In genomic region chr17:38798614-38799500, GRCh38 we compare ENCODE assay signal across 8 cellular contexts. TPM values are rescaled to one million over a fixed set of nuclear protein-coding genes. Genes with fewer than 3 reads are reported as not detected.
A peak's percentile ranks its signal among the peaks of the same experiment; 100 is the strongest.
DNase-seq lines count a peak whose midpoint lies in the region; ATAC-seq, FAIRE-seq and TF ChIP-seq lines count a peak whose summit lies in the region.

No MANE protein-coding gene starts in this region.

- H3K27me3 Mint-ChIP-seq in activated naive CD8-positive, alpha-beta T cell treated with anti-CD3 and anti-CD28 coated beads for 36 hours, result no peaks in the 10 kb centered on the region

- H3K4me1 ChIP-seq in RWPE2 (ENCODE audit: insufficient read depth, poor library complexity, severe bottlenecking), result peaks cover 7% of the 10 kb centered on the region
- H3K4me1 ChIP-seq in heart left ventricle, result peaks cover 6 to 42% (median 27%) of the 10 kb centered on the region in 12 donors

- DNase-seq in AML-193 (lab: John Stamatoyannopoulos, UW) (peak; percentile 39 to 48), RWPE2 (ENCODE audit: low spot score) (peak; percentile 65), heart left ventricle (peak in 4 of 5 donors; percentile 56 to 71 (median 58)), posterior cingulate gyrus (peak in 9 of 10 donors; percentile 21 to 90 (median 45)), urothelium cell line (ENCODE audit: low spot score) (peak; percentile 59)
- DNase-seq in activated naive CD8-positive, alpha-beta T cell treated with anti-CD3 and anti-CD28 coated beads for 36 hours, result peak; percentile 62

- intact Hi-C loops in heart left ventricle (cut with DNase I), result loop anchor here in 5 of 10 donors (2.0 to 5.0 kb wide), 2 partner anchors 46 to 47 kb away; partner anchors contain the start of gene PSMB3 (in 5 of the 5)
- intact Hi-C loops in posterior cingulate gyrus (cut with DNase I), result loop anchor here (5.0 kb wide), 1 partner anchor 47 kb away; the partner anchor contains the start of gene PSMB3

- no peaks in the 10 kb centered on the region for H3K9me3 Mint-ChIP-seq in activated naive CD8-positive, alpha-beta T cell treated with anti-CD3 and anti-CD28 coated beads for 36 hours

- H3K27ac ChIP-seq in RWPE2 (ENCODE audit: poor library complexity, severe bottlenecking) (peak overlapping the region; percentile 86), heart left ventricle (peak overlapping the region; percentile 89 to 100 (median 99))

- H3K4me3 Mint-ChIP-seq in activated naive CD8-positive, alpha-beta T cell treated with anti-CD3 and anti-CD28 coated beads for 36 hours, result peak overlapping the region; percentile 94

- peaks cover 37% of the 10 kb centered on the region for H3K4me1 Mint-ChIP-seq in activated naive CD8-positive, alpha-beta T cell treated with anti-CD3 and anti-CD28 coated beads for 36 hours

- peak overlapping the region; percentile 89 for H3K27ac Mint-ChIP-seq in activated naive CD8-positive, alpha-beta T cell treated with anti-CD3 and anti-CD28 coated beads for 36 hours

- peaks cover 33% of the 10 kb centered on the region for H3K36me3 Mint-ChIP-seq in activated naive CD8-positive, alpha-beta T cell treated with anti-CD3 and anti-CD28 coated beads for 36 hours

- H3K4me3 ChIP-seq in RWPE2 (ENCODE audit: severe bottlenecking), result peak overlapping the region; percentile 99
- H3K4me3 ChIP-seq in heart left ventricle, result peak overlapping the region; percentile 65 to 98 (median 82)

- peaks cover 35% of the 10 kb centered on the region for H3K36me3 ChIP-seq in RWPE2 (ENCODE audit: low read depth)
- H3K36me3 ChIP-seq in heart left ventricle, result peaks cover 0 to 48% (median 42%) of the 10 kb centered on the region in 9 donors

- no peaks in the 10 kb centered on the region for H3K9me3 ChIP-seq in RWPE2 (ENCODE audit: severe bottlenecking)
- peaks cover 0 to 2% (median 0%) of the 10 kb centered on the region in 12 donors for H3K9me3 ChIP-seq in heart left ventricle

- ATAC-seq in GM19023 (IDR thresholded peaks at IDR 0.05; ENCODE audit: unreplicated experiment) (peak; percentile 25), HG03280 (IDR thresholded peaks at IDR 0.05; ENCODE audit: unreplicated experiment) (peak; percentile 18), RWPE2 (ENCODE audit: low read depth) (peak; percentile 27), heart left ventricle (peak; percentile 6 to 49 (median 32))

- TF ChIP-seq CTCF in RWPE2 (IDR thresholded peaks at IDR 0.05; ENCODE audit: poor library complexity, severe bottlenecking), result no peak
- TF ChIP-seq CTCF in heart left ventricle (IDR thresholded peaks at IDR 0.05), result peak in 3 of 12 donors; percentile 12 to 22 (median 20)

- H3K27me3 ChIP-seq in RWPE2 (ENCODE audit: insufficient read depth, poor library complexity, severe bottlenecking), result no peaks in the 10 kb centered on the region
- H3K27me3 ChIP-seq in heart left ventricle, result no peaks in the 10 kb centered on the region

- FAIRE-seq in urothelium cell line (lab: Jason Lieb, UNC), result no peak

- no peak for TF ChIP-seq POLR2A in heart left ventricle (IDR thresholded peaks at IDR 0.05)

- WGBS in heart left ventricle, 4 donors, result 0 to 1% (median 0%) methylated on average over 16 to 53 of the region's 53 CpGs

RNA-seq across cellular contexts. Expression of gene PIP4K2B, which starts 0.5 kb away (rescaled TPM):
- 10 to 100 TPM; 39.6 to 41.1 TPM for total RNA-seq in activated naive CD8-positive, alpha-beta T cell treated with anti-CD3 and anti-CD28 coated beads for 36 hours
- total RNA-seq in heart left ventricle, result 10 to 100 TPM; 39.4 to 55.0 (median 48.5) TPM
- polyA plus RNA-seq in heart left ventricle, result 10 to 100 TPM; 23.3 to 38.9 TPM

RNA-seq across cellular contexts. Expression of gene CWC25, which starts 26.3 kb away (rescaled TPM):
- 10 to 100 TPM; 22.3 to 25.6 TPM for total RNA-seq in activated naive CD8-positive, alpha-beta T cell treated with anti-CD3 and anti-CD28 coated beads for 36 hours
- total RNA-seq in heart left ventricle, result 10 to 100 TPM in 2 of 9 donors, 1 to 10 TPM in 7; 6.7 to 11.1 (median 8.3) TPM
- 10 to 100 TPM in 1 of 2 donors, 1 to 10 TPM in 1; 9.7 to 10.9 TPM for polyA plus RNA-seq in heart left ventricle

RNA-seq across cellular contexts. Expression of gene PSMB3, which starts 46.3 kb away (rescaled TPM):
- 100 to 1,000 TPM; 284 to 288 TPM for total RNA-seq in activated naive CD8-positive, alpha-beta T cell treated with anti-CD3 and anti-CD28 coated beads for 36 hours
- total RNA-seq in heart left ventricle, result 100 to 1,000 TPM; 145 to 305 (median 194) TPM
- polyA plus RNA-seq in heart left ventricle, result 100 to 1,000 TPM; 298 to 304 TPM

RNA-seq across cellular contexts. Expression of gene PCGF2, which starts 50.7 kb away (rescaled TPM):
- total RNA-seq in activated naive CD8-positive, alpha-beta T cell treated with anti-CD3 and anti-CD28 coated beads for 36 hours, result under 1 TPM; 0.40 to 0.74 TPM
- total RNA-seq in heart left ventricle, result 10 to 100 TPM in 7 of 9 donors, 1 to 10 TPM in 2; 3.8 to 26.3 (median 21.9) TPM
- polyA plus RNA-seq in heart left ventricle, result 10 to 100 TPM; 16.5 to 33.6 TPM

RNA-seq across cellular contexts. Expression of gene RPL23, which starts 54.7 kb away (rescaled TPM):
- 1,000 to 10,000 TPM; 1,956 to 1,966 TPM for total RNA-seq in activated naive CD8-positive, alpha-beta T cell treated with anti-CD3 and anti-CD28 coated beads for 36 hours
- 1,000 to 10,000 TPM in 1 of 9 donors, 100 to 1,000 TPM in 8; 698 to 1,018 (median 826) TPM for total RNA-seq in heart left ventricle
- 1,000 to 10,000 TPM; 1,964 to 2,300 TPM for polyA plus RNA-seq in heart left ventricle

Comparison
In these comparisons a context has a peak if more than half of its experiments do, and no peak if none do; other contexts are left out.
1. Peak in every context shown above with its lines: DNase-seq, ATAC-seq, H3K4me3 ChIP-seq and H3K27ac ChIP-seq.